1 cellular context compared by ENCODE assay signal in genomic region chr6:7419065-7419464, GRCh38.
TF ChIP-seq lines count a peak whose summit lies in the region.

No MANE protein-coding gene starts in this region.

TF ChIP-seq in HepG2, 621 proteins besides CTCF, POLR2A, EP300 and RAD21:
- 0 out of 2 replicates have a peak, but pooled peaks have one; percentile 52 for TF ChIP-seq ZSCAN9 (CRISPR knock-in tag; IDR thresholded peaks at IDR 0.05; ENCODE audit: borderline replicate concordance)
- TF ChIP-seq SOX13 (IDR thresholded peaks at IDR 0.05), result no peak
- TF ChIP-seq SOX13 (CRISPR knock-in tag; conservative IDR thresholded peaks at IDR 0.05 in 1 of 2, IDR thresholded peaks at IDR 0.05 in 1 of 2), result peak in 1 of 2 experiments; percentile 54; a peak in 2 of 4 replicates
- no peak for TF ChIP-seq NR2F6 (IDR thresholded peaks at IDR 0.05)
- 0 out of 2 replicates have a peak, but pooled peaks have one; percentile 24 for TF ChIP-seq NR2F6 (CRISPR knock-in tag; IDR thresholded peaks at IDR 0.05)
- 0 out of 2 replicates have a peak, but pooled peaks have one; percentile 33 for TF ChIP-seq PAXIP1 (CRISPR knock-in tag; conservative IDR thresholded peaks at IDR 0.05)
- no peak for TF ChIP-seq POLR2AphosphoS2 (IDR thresholded peaks at IDR 0.05; ENCODE audit: low read depth, low read length)
- TF ChIP-seq ZNF792 (CRISPR knock-in tag; IDR thresholded peaks at IDR 0.05), result no peak
- TF ChIP-seq, protein P1, sequence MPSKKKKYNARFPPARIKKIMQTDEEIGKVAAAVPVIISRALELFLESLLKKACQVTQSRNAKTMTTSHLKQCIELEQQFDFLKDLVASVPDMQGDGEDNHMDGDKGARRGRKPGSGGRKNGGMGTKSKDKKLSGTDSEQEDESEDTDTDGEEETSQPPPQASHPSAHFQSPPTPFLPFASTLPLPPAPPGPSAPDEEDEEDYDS (CRISPR knock-in tag; IDR thresholded peaks at IDR 0.05), result 0 out of 2 replicates have a peak, but pooled peaks have one; percentile 27
- TF ChIP-seq FOXA3 (CRISPR knock-in tag; IDR thresholded peaks at IDR 0.05), result peak; percentile 49; the same call in 1 of the 2 replicates
- 0 out of 2 replicates have a peak, but pooled peaks have one; percentile 33 for TF ChIP-seq ZNF644 (CRISPR knock-in tag; IDR thresholded peaks at IDR 0.05; ENCODE audit: low read depth)
- TF ChIP-seq HNRNPUL1 (IDR thresholded peaks at IDR 0.05; ENCODE audit: low read depth, low read length), result no peak
- no peak for TF ChIP-seq FOXA1 (IDR thresholded peaks at IDR 0.05)
- 0 out of 2 replicates have a peak, but pooled peaks have one; percentile 26 for TF ChIP-seq FOXA1 (CRISPR knock-in tag; IDR thresholded peaks at IDR 0.05)
- TF ChIP-seq FOSL2 (CRISPR knock-in tag; IDR thresholded peaks at IDR 0.05), result peak; percentile 54
- TF ChIP-seq ATF3 (CRISPR knock-in tag; IDR thresholded peaks at IDR 0.05), result peak; percentile 53; the same call in 1 of the 2 replicates
- TF ChIP-seq CEBPB (IDR thresholded peaks at IDR 0.05; ENCODE audit: borderline replicate concordance, low read depth, low read length), result peak; percentile 26; the same call in 1 of the 2 replicates
- no peak for TF ChIP-seq DBP (CRISPR knock-in tag; IDR thresholded peaks at IDR 0.05; ENCODE audit: not compliant biosample characterization)
- peak; percentile 70 for TF ChIP-seq CEBPG (CRISPR knock-in tag; IDR thresholded peaks at IDR 0.05)
- peak; percentile 18; the same call in 1 of the 2 replicates for TF ChIP-seq SALL1 (CRISPR knock-in tag; IDR thresholded peaks at IDR 0.05)
- TF ChIP-seq BCL6 (CRISPR knock-in tag; IDR thresholded peaks at IDR 0.05), result peak; percentile 59
- no peak for TF ChIP-seq SNRNP70 (IDR thresholded peaks at IDR 0.05; ENCODE audit: low read depth, low read length)
- no peak for TF ChIP-seq ZFX (CRISPR knock-in tag; IDR thresholded peaks at IDR 0.05; ENCODE audit: low read depth)
- no peak for TF ChIP-seq SRSF1 (optimal IDR thresholded peaks at IDR 0.05; ENCODE audit: low read depth, low read length)
- TF ChIP-seq ZNF747 (CRISPR knock-in tag; IDR thresholded peaks at IDR 0.05; ENCODE audit: borderline replicate concordance), result no peak
- TF ChIP-seq GATAD2A (CRISPR knock-in tag; IDR thresholded peaks at IDR 0.05), result peak; percentile 55; the same call in 1 of the 2 replicates
- TF ChIP-seq, protein P2, sequence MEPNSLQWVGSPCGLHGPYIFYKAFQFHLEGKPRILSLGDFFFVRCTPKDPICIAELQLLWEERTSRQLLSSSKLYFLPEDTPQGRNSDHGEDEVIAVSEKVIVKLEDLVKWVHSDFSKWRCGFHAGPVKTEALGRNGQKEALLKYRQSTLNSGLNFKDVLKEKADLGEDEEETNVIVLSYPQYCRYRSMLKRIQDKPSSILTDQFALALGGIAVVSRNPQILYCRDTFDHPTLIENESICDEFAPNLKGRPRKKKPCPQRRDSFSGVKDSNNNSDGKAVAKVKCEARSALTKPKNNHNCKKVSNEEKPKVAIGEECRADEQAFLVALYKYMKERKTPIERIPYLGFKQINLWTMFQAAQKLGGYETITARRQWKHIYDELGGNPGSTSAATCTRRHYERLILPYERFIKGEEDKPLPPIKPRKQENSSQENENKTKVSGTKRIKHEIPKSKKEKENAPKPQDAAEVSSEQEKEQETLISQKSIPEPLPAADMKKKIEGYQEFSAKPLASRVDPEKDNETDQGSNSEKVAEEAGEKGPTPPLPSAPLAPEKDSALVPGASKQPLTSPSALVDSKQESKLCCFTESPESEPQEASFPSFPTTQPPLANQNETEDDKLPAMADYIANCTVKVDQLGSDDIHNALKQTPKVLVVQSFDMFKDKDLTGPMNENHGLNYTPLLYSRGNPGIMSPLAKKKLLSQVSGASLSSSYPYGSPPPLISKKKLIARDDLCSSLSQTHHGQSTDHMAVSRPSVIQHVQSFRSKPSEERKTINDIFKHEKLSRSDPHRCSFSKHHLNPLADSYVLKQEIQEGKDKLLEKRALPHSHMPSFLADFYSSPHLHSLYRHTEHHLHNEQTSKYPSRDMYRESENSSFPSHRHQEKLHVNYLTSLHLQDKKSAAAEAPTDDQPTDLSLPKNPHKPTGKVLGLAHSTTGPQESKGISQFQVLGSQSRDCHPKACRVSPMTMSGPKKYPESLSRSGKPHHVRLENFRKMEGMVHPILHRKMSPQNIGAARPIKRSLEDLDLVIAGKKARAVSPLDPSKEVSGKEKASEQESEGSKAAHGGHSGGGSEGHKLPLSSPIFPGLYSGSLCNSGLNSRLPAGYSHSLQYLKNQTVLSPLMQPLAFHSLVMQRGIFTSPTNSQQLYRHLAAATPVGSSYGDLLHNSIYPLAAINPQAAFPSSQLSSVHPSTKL (CRISPR knock-in tag; IDR thresholded peaks at IDR 0.05), result peak; percentile 77
- peak; percentile 31; the same call in 1 of the 2 replicates for TF ChIP-seq ISL2 (CRISPR knock-in tag; IDR thresholded peaks at IDR 0.05)
- peak; percentile 30; the same call in 1 of the 2 replicates for TF ChIP-seq SOX5 (CRISPR knock-in tag; IDR thresholded peaks at IDR 0.05; ENCODE audit: borderline replicate concordance)
- no peak for TF ChIP-seq PRPF4 (IDR thresholded peaks at IDR 0.05; ENCODE audit: low read depth, low read length, poor library complexity, severe bottlenecking)
- TF ChIP-seq HDAC2 (CRISPR knock-in tag; IDR thresholded peaks at IDR 0.05), result 0 out of 2 replicates have a peak, but pooled peaks have one; percentile 23
- TF ChIP-seq ZBTB3 (CRISPR knock-in tag; IDR thresholded peaks at IDR 0.05; ENCODE audit: borderline replicate concordance, low read depth), result no peak
- peak; percentile 71 for TF ChIP-seq TEAD3 (CRISPR knock-in tag; optimal IDR thresholded peaks at IDR 0.05; ENCODE audit: borderline replicate concordance)
- peak; percentile 77 for TF ChIP-seq RARA (CRISPR knock-in tag; IDR thresholded peaks at IDR 0.05)
- peak; percentile 37 for TF ChIP-seq SAP130 (CRISPR knock-in tag; IDR thresholded peaks at IDR 0.05; ENCODE audit: low read depth)
- TF ChIP-seq HMG20A (CRISPR knock-in tag; IDR thresholded peaks at IDR 0.05; ENCODE audit: borderline replicate concordance), result peak; percentile 55; the same call in 1 of the 2 replicates
